In the genomic region with DNA sequence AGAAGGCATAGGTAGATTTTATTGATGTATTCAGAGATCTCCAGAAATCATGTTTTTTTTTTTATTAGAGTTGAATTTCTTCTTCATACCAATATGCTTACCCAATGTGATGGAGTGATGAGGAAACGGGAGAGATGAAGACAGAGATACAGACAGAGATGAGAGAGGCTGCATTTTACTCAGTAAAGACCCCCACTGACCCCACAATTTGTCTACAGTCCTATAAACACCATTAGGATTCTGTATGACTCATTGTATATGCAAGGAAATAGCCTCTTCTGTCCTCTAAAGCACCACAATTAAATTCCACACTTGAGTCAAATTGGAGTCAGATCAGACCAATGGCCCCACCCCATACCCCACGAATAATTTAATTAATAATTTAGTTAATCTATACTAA, we compare ENCODE assay signal across 22 cellular contexts. TPM values are rescaled to one million over a fixed set of nuclear protein-coding genes. Genes with fewer than 3 reads are reported as not detected.
DNase-seq lines count a peak whose midpoint lies in the region; ATAC-seq lines count a peak whose summit lies in the region.
"Had no signal": no experiment of that assay in that cellular context is flagged by ENCODE, and none has a peak within 500 bp of the region (broad histone marks: within the 10 kb centered on the region; RNA-seq: fewer than 3 reads in every experiment).

No MANE protein-coding gene starts in this region.

- H3K36me3 ChIP-seq in GM23248 (ENCODE audit: low read depth), result no peaks in the 10 kb centered on the region
- H3K36me3 ChIP-seq: ascending aorta, upper lobe of right lung had no signal

- peaks cover 27% of the 10 kb centered on the region for H3K4me1 ChIP-seq in GM23248 (ENCODE audit: insufficient read depth)
- H3K4me1 ChIP-seq: A549, ascending aorta, Caco-2, upper lobe of right lung had no signal

- DNase-seq in activated CD4-positive, alpha-beta T cell treated with anti-CD3 and anti-CD28 coated beads for 36 hours, result no peak
- no peak for DNase-seq in activated CD4-positive, alpha-beta T cell treated with anti-CD3 and anti-CD28 coated beads, Interleukin-2, amount 50 U/mL, for 1 hour
- DNase-seq in GM23248, result peak; percentile 39
- DNase-seq in activated T-helper 2 cell treated with anti-CD3 and anti-CD28 coated beads, Interferon-gamma antibody, Interleukin-2, Interleukin-4, amounts not matched to agents 10 μg/mL and 5 μg/mL and 100 μg/mL, durations not matched to agents 14 hours and 24 hours and 36 hours (ENCODE audit: low spot score), result no peak
- DNase-seq in natural killer cell treated with Interleukin-12 subunit alpha and Interleukin-12 subunit beta and Interleukin-15 and Interleukin-18, amount 100 ng/mL, for 72 hours (ENCODE audit: low spot score), result no peak
- DNase-seq in H4 (ENCODE audit: low spot score), result no peak
- no peak for DNase-seq in putamen (ENCODE audit: low spot score)
- no peak for DNase-seq in dedifferentiated amniotic fluid mesenchymal stem cell (ENCODE audit: extremely low spot score)
- DNase-seq: activated CD4-positive, CD25-positive, alpha-beta regulatory T cell; activated naive CD4-positive, alpha-beta T cell treated with anti-CD3 and anti-CD28 coated beads for 36 hours; Caco-2; caudate nucleus; head of caudate nucleus; mammary epithelial cell; NCI-H2227 treated with DMSO at 0.1 percent for 48 hours; NCI-H774; stimulated activated CD8-positive, alpha-beta memory T cell treated with anti-CD3 and anti-CD28 coated beads, Interleukin-4, amount 100 ng/mL, for 48 hours; upper lobe of right lung had no signal

- H3F3A ChIP-seq in GM23248 (ENCODE audit: insufficient read depth), result peaks cover 30% of the 10 kb centered on the region

- H3K27ac Mint-ChIP-seq in activated CD4-positive, alpha-beta T cell treated with anti-CD3 and anti-CD28 coated beads for 36 hours, result peak overlapping the region; percentile 6
- peak overlapping the region; percentile 39 for H3K27ac Mint-ChIP-seq in activated T-helper 2 cell treated with anti-CD3 and anti-CD28 coated beads, Interferon-gamma antibody, Interleukin-2, Interleukin-4, amounts not matched to agents 10 μg/mL and 5 μg/mL and 100 μg/mL, durations not matched to agents 14 hours and 24 hours and 36 hours
- H3K27ac Mint-ChIP-seq in natural killer cell treated with Interleukin-12 subunit alpha and Interleukin-12 subunit beta and Interleukin-15 and Interleukin-18, amount 100 ng/mL, for 72 hours, result peak overlapping the region; percentile 52 to 87
- H3K27ac Mint-ChIP-seq: progenitor cell of endocrine pancreas had no signal

- H3K79me2 ChIP-seq in GM23248 (ENCODE audit: insufficient read depth), result no peaks in the 10 kb centered on the region

- H3K9ac ChIP-seq in GM23248, result no peak overlapping the region

- H3K4me3 Mint-ChIP-seq in activated CD4-positive, alpha-beta T cell treated with anti-CD3 and anti-CD28 coated beads for 36 hours, result no peak overlapping the region
- no peak overlapping the region for H3K4me3 Mint-ChIP-seq in activated T-helper 2 cell treated with anti-CD3 and anti-CD28 coated beads, Interferon-gamma antibody, Interleukin-2, Interleukin-4, amounts not matched to agents 10 μg/mL and 5 μg/mL and 100 μg/mL, durations not matched to agents 14 hours and 24 hours and 36 hours (ENCODE audit: low read depth)
- H3K4me3 Mint-ChIP-seq in natural killer cell treated with Interleukin-12 subunit alpha and Interleukin-12 subunit beta and Interleukin-15 and Interleukin-18, amount 100 ng/mL, for 72 hours, result peak overlapping the region; percentile 28
- H3K4me3 Mint-ChIP-seq: activated naive CD4-positive, alpha-beta T cell treated with anti-CD3 and anti-CD28 coated beads for 36 hours had no signal

- intact Hi-C loops in activated CD4-positive, alpha-beta T cell treated with anti-CD3 and anti-CD28 coated beads for 36 hours (cut with DNase I, micrococcal nuclease), result loop anchor here in 1 of 2 experiments (2.0 kb wide), 1 partner anchor 14 kb away; no protein-coding TSS in a partner anchor
- intact Hi-C loops in activated T-helper 2 cell treated with anti-CD3 and anti-CD28 coated beads, Interferon-gamma antibody, Interleukin-2, Interleukin-4, amounts not matched to agents 10 μg/mL and 5 μg/mL and 100 μg/mL, durations not matched to agents 14 hours and 24 hours and 36 hours (cut with micrococcal nuclease), result no loop called here

- no peaks in the 10 kb centered on the region for H3K27me3 ChIP-seq in GM23248 (replicated peaks; ENCODE audit: insufficient read depth)
- H3K27me3 ChIP-seq: ascending aorta, neutrophil, upper lobe of right lung had no signal

- no peak overlapping the region for H3K27ac ChIP-seq in GM23248
- H3K27ac ChIP-seq: A549, ascending aorta, upper lobe of right lung had no signal

- no peaks in the 10 kb centered on the region for H3K9me3 ChIP-seq in GM23248 (ENCODE audit: low read depth)
- H3K9me3 ChIP-seq: A549, ascending aorta, Caco-2, neutrophil, upper lobe of right lung had no signal

- peaks cover 26% of the 10 kb centered on the region for H3K36me3 Mint-ChIP-seq in activated CD4-positive, alpha-beta T cell treated with anti-CD3 and anti-CD28 coated beads for 36 hours (ENCODE audit: low read depth)
- H3K36me3 Mint-ChIP-seq in activated T-helper 2 cell treated with anti-CD3 and anti-CD28 coated beads, Interferon-gamma antibody, Interleukin-2, Interleukin-4, amounts not matched to agents 10 μg/mL and 5 μg/mL and 100 μg/mL, durations not matched to agents 14 hours and 24 hours and 36 hours (ENCODE audit: low read depth), result peaks cover 78% of the 10 kb centered on the region
- H3K36me3 Mint-ChIP-seq in natural killer cell treated with Interleukin-12 subunit alpha and Interleukin-12 subunit beta and Interleukin-15 and Interleukin-18, amount 100 ng/mL, for 72 hours, result no peaks in the 10 kb centered on the region

- no peaks in the 10 kb centered on the region for H4K20me1 ChIP-seq in GM23248 (ENCODE audit: insufficient read depth)

- H3K9me3 Mint-ChIP-seq in activated CD4-positive, alpha-beta T cell treated with anti-CD3 and anti-CD28 coated beads for 36 hours (ENCODE audit: low read depth), result no peaks in the 10 kb centered on the region
- H3K9me3 Mint-ChIP-seq in activated T-helper 2 cell treated with anti-CD3 and anti-CD28 coated beads, Interferon-gamma antibody, Interleukin-2, Interleukin-4, amounts not matched to agents 10 μg/mL and 5 μg/mL and 100 μg/mL, durations not matched to agents 14 hours and 24 hours and 36 hours, result no peaks in the 10 kb centered on the region
- H3K9me3 Mint-ChIP-seq in natural killer cell treated with Interleukin-12 subunit alpha and Interleukin-12 subunit beta and Interleukin-15 and Interleukin-18, amount 100 ng/mL, for 72 hours, result no peaks in the 10 kb centered on the region
- H3K9me3 Mint-ChIP-seq: activated naive CD4-positive, alpha-beta T cell treated with anti-CD3 and anti-CD28 coated beads for 36 hours had no signal

- WGBS in GM23248 (ENCODE audit: low coverage in 1 of 2, low lambda C conversion rate in 2 of 2, missing lambda C conversion rate in 2 of 2), 2 experiments, result 9 to 14% methylated on average over 2 of the region's 2 CpGs

- H3K4me3 ChIP-seq in GM23248, result no peak overlapping the region
- H3K4me3 ChIP-seq: A549, ascending aorta, upper lobe of right lung had no signal

- CTCF ChIA-PET in activated CD4-positive, alpha-beta T cell treated with anti-CD3 and anti-CD28 coated beads for 36 hours (lab: Charles Lee), result interaction anchor here (0.5 to 1.6 kb wide), 6 partner anchors 10 to 189 kb away, joined by 3 to 9 read pairs (median 3); no protein-coding TSS in a partner anchor

- H3K9me2 ChIP-seq in GM23248 (ENCODE audit: insufficient read depth), result no peaks in the 10 kb centered on the region

- peak overlapping the region; percentile 2 for H3K4me2 ChIP-seq in GM23248 (ENCODE audit: unreplicated experiment)
- H3K4me2 ChIP-seq: A549 had no signal

- no peak for ATAC-seq in activated CD4-positive, alpha-beta T cell treated with anti-CD3 and anti-CD28 coated beads for 36 hours
- ATAC-seq in natural killer cell treated with Interleukin-12 subunit alpha and Interleukin-12 subunit beta and Interleukin-15 and Interleukin-18, amount 100 ng/mL, for 72 hours, result peak in 1 of 2 donors; percentile 9
- ATAC-seq: A549, upper lobe of right lung had no signal

- peaks cover 93% of the 10 kb centered on the region for H3K4me1 Mint-ChIP-seq in activated CD4-positive, alpha-beta T cell treated with anti-CD3 and anti-CD28 coated beads for 36 hours
- peaks cover 75% of the 10 kb centered on the region for H3K4me1 Mint-ChIP-seq in activated T-helper 2 cell treated with anti-CD3 and anti-CD28 coated beads, Interferon-gamma antibody, Interleukin-2, Interleukin-4, amounts not matched to agents 10 μg/mL and 5 μg/mL and 100 μg/mL, durations not matched to agents 14 hours and 24 hours and 36 hours (ENCODE audit: low read depth)
- H3K4me1 Mint-ChIP-seq in natural killer cell treated with Interleukin-12 subunit alpha and Interleukin-12 subunit beta and Interleukin-15 and Interleukin-18, amount 100 ng/mL, for 72 hours (ENCODE audit: low read depth in 2 of 2), result peaks cover 62 to 85% of the 10 kb centered on the region in 2 donors

- no peak overlapping the region for H2AFZ ChIP-seq in GM23248

- in situ Hi-C loops in GM23248 (cut with MboI), result no loop called here

- POLR2A ChIA-PET in activated CD4-positive, alpha-beta T cell treated with anti-CD3 and anti-CD28 coated beads for 36 hours (lab: Charles Lee), result interaction anchor here (0.7 kb wide), 3 partner anchors 15 to 523 kb away, joined by 8 to 21 read pairs (median 14); no protein-coding TSS in a partner anchor

- H3K27me3 Mint-ChIP-seq in activated CD4-positive, alpha-beta T cell treated with anti-CD3 and anti-CD28 coated beads for 36 hours, result no peaks in the 10 kb centered on the region
- H3K27me3 Mint-ChIP-seq in activated T-helper 2 cell treated with anti-CD3 and anti-CD28 coated beads, Interferon-gamma antibody, Interleukin-2, Interleukin-4, amounts not matched to agents 10 μg/mL and 5 μg/mL and 100 μg/mL, durations not matched to agents 14 hours and 24 hours and 36 hours (ENCODE audit: low read depth), result no peaks in the 10 kb centered on the region
- no peaks in the 10 kb centered on the region for H3K27me3 Mint-ChIP-seq in natural killer cell treated with Interleukin-12 subunit alpha and Interleukin-12 subunit beta and Interleukin-15 and Interleukin-18, amount 100 ng/mL, for 72 hours

RNA-seq across cellular contexts. Expression of a gene that starts 44.0 kb away (rescaled TPM):
- 10 to 100 TPM; 49.5 to 58.8 TPM for total RNA-seq in activated CD4-positive, alpha-beta T cell treated with anti-CD3 and anti-CD28 coated beads for 36 hours
- 32.6 and 35.3 TPM in 2 replicates for total RNA-seq in GM23248 (2014; rRNA removed; shearing (Covaris generic))
- 21.3 and 23.1 TPM in 2 replicates for polyA plus RNA-seq in GM23248 (2016; fragmentation: Nextera tagmentation; extraction: Ambion mirVana)
- total RNA-seq in activated T-helper 2 cell treated with anti-CD3 and anti-CD28 coated beads, Interferon-gamma antibody, Interleukin-2, Interleukin-4, amounts not matched to agents 10 μg/mL and 5 μg/mL and 100 μg/mL, durations not matched to agents 14 hours and 24 hours and 36 hours, result 120 and 121 TPM in 2 replicates
- total RNA-seq in natural killer cell treated with Interleukin-12 subunit alpha and Interleukin-12 subunit beta and Interleukin-15 and Interleukin-18, amount 100 ng/mL, for 72 hours, result 100 to 1,000 TPM in 1 of 2 donors, 10 to 100 TPM in 1; 67.8 to 121 TPM
- 4.6 and 4.9 TPM in 2 replicates for total RNA-seq in H4 (2014; rRNA removed; shearing (Covaris generic))

Comparison
In these comparisons a context has a peak if more than half of its experiments do, and no peak if none do; other contexts are left out.
1. H3K27ac Mint-ChIP-seq: peak in every context shown above with its lines; median percentile 70 in natural killer cell treated with Interleukin-12 subunit alpha and Interleukin-12 subunit beta and Interleukin-15 and Interleukin-18, amount 100 ng/mL, for 72 hours; 39 in activated T-helper 2 cell treated with anti-CD3 and anti-CD28 coated beads, Interferon-gamma antibody, Interleukin-2, Interleukin-4, amounts not matched to agents 10 μg/mL and 5 μg/mL and 100 μg/mL, durations not matched to agents 14 hours and 24 hours and 36 hours; 6 in activated CD4-positive, alpha-beta T cell treated with anti-CD3 and anti-CD28 coated beads for 36 hours.